ENCODE assay signal across 18 cellular contexts in the genomic region with DNA sequence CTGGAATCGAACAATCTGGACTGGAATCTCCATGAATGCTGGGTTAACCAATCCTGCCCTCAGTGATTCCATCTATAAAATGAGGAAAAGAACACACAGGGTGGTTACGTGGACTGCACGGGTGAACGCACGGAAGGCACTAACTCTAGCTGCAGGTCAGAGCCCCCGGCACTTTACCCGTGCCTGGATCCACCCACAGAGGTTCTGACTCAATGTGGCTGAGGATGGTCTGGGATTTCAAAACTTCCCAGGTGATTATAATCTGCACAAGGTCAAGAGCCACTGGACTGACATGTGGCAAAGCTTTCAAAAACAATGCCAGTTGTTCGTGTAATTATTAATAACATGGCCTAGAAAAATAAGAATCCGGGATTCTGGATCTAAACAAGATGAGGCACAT. TPM values are rescaled to one million over a fixed set of nuclear protein-coding genes. Genes with fewer than 3 reads are reported as not detected.
DNase-seq lines count a peak whose midpoint lies in the region; ATAC-seq and TF ChIP-seq lines count a peak whose summit lies in the region.
"Had no signal": no experiment of that assay in that cellular context is flagged by ENCODE, and none has a peak within 500 bp of the region (broad histone marks: within the 10 kb centered on the region; RNA-seq: fewer than 3 reads in every experiment).

No MANE protein-coding gene starts in this region.

- H3K27ac ChIP-seq in right lobe of liver = no peak overlapping the region
- H3K27ac ChIP-seq: RWPE1, SK-N-MC had no signal

- no peak for TF ChIP-seq POLR2A in right lobe of liver (IDR thresholded peaks at IDR 0.05)

- intact Hi-C loops in right lobe of liver (cut with DNase I) = no loop called here
- intact Hi-C loops in left colon (cut with DNase I, micrococcal nuclease) = no loop called here

- no peaks in the 10 kb centered on the region for H3K27me3 ChIP-seq in BE2C
- no peaks in the 10 kb centered on the region for H3K27me3 ChIP-seq in right lobe of liver

- peak in 3 of 4 donors; percentile 50 to 94 (median 78) for ATAC-seq in right lobe of liver
- no peak for ATAC-seq in left colon
- ATAC-seq: K562 had no signal

- no peak for TF ChIP-seq CTCF in BE2C (IDR thresholded peaks at IDR 0.05; ENCODE audit: low read depth, low read length)
- no peak for TF ChIP-seq CTCF in right lobe of liver (IDR thresholded peaks at IDR 0.05)

- peaks cover 12% of the 10 kb centered on the region for H3K27me3 Mint-ChIP-seq in activated naive CD4-positive, alpha-beta T cell treated with anti-CD3 and anti-CD28 coated beads, Interleukin-2, amount 10 ng/mL, durations not matched to agents 7 days and 5 days
- peaks cover 7% of the 10 kb centered on the region for H3K27me3 Mint-ChIP-seq in activated T-cell treated with anti-CD3 and anti-CD28 coated beads, Interleukin-2, amount 50 U/mL, for 24 hours
- peaks cover 2 to 10% (median 5%) of the 10 kb centered on the region in 3 donors for H3K27me3 Mint-ChIP-seq in immature natural killer cell (ENCODE audit: low read depth in 3 of 3)

- H3K4me1 ChIP-seq in BE2C (peaks cover 11% of the 10 kb centered on the region), right lobe of liver (no peaks in the 10 kb centered on the region)

- H3K4me3 Mint-ChIP-seq in activated naive CD4-positive, alpha-beta T cell treated with anti-CD3 and anti-CD28 coated beads, Interleukin-2, amount 10 ng/mL, durations not matched to agents 7 days and 5 days = no peak overlapping the region
- no peak overlapping the region for H3K4me3 Mint-ChIP-seq in activated T-cell treated with anti-CD3 and anti-CD28 coated beads, Interleukin-2, amount 50 U/mL, for 24 hours
- H3K4me3 Mint-ChIP-seq in immature natural killer cell = no peak overlapping the region
- H3K4me3 Mint-ChIP-seq: CD14-positive monocyte had no signal

- 47% methylated on average over 8 of the region's 9 CpGs for WGBS in right lobe of liver (ENCODE audit: insufficient coverage, low coverage, low lambda C conversion rate, missing lambda C conversion rate)

- H3K36me3 Mint-ChIP-seq in activated naive CD4-positive, alpha-beta T cell treated with anti-CD3 and anti-CD28 coated beads, Interleukin-2, amount 10 ng/mL, durations not matched to agents 7 days and 5 days = no peaks in the 10 kb centered on the region
- H3K36me3 Mint-ChIP-seq in activated T-cell treated with anti-CD3 and anti-CD28 coated beads, Interleukin-2, amount 50 U/mL, for 24 hours (ENCODE audit: low read depth) = no peaks in the 10 kb centered on the region
- no peaks in the 10 kb centered on the region for H3K36me3 Mint-ChIP-seq in immature natural killer cell
- H3K36me3 Mint-ChIP-seq: CD14-positive monocyte had no signal

- CTCF ChIA-PET in activated naive CD4-positive, alpha-beta T cell treated with anti-CD3 and anti-CD28 coated beads, Interleukin-2, amount 10 ng/mL, durations not matched to agents 7 days and 5 days (lab: Charles Lee) = no interaction called here

- DNase-seq in BE2C (peak; percentile 39), M059J (ENCODE audit: low read depth) (peak; percentile 52), glomerular visceral epithelial cell (ENCODE audit: extremely low spot score) (peak; percentile 69), right lobe of liver (no peak), left colon (no peak), immature natural killer cell (no peak)
- no peak for DNase-seq in activated naive CD4-positive, alpha-beta T cell treated with anti-CD3 and anti-CD28 coated beads, Interleukin-2, amount 10 ng/mL, durations not matched to agents 7 days and 5 days
- DNase-seq in activated T-cell treated with anti-CD3 and anti-CD28 coated beads, Interleukin-2, amount 50 U/mL, for 24 hours = no peak
- DNase-seq: NCI-H1105, NCI-H146, NCI-H2029, NCI-H2171, NCI-H526, SHP77 treated with DMSO at 0.1 percent for 48 hours had no signal

- H3K4me3 ChIP-seq in BE2C (ENCODE audit: low read depth, low read length) (no peak overlapping the region), right lobe of liver (no peak overlapping the region)
- H3K4me3 ChIP-seq: K562, SK-N-MC had no signal

- no peak overlapping the region for H3K27ac Mint-ChIP-seq in activated naive CD4-positive, alpha-beta T cell treated with anti-CD3 and anti-CD28 coated beads, Interleukin-2, amount 10 ng/mL, durations not matched to agents 7 days and 5 days
- no peak overlapping the region for H3K27ac Mint-ChIP-seq in activated T-cell treated with anti-CD3 and anti-CD28 coated beads, Interleukin-2, amount 50 U/mL, for 24 hours
- no peak overlapping the region for H3K27ac Mint-ChIP-seq in immature natural killer cell
- H3K27ac Mint-ChIP-seq: CD14-positive monocyte had no signal

- no peaks in the 10 kb centered on the region for H3K9me3 ChIP-seq in BE2C
- no peaks in the 10 kb centered on the region for H3K9me3 ChIP-seq in right lobe of liver

- H3K36me3 ChIP-seq in BE2C (no peaks in the 10 kb centered on the region), right lobe of liver (no peaks in the 10 kb centered on the region)

- H3K9me3 Mint-ChIP-seq in activated naive CD4-positive, alpha-beta T cell treated with anti-CD3 and anti-CD28 coated beads, Interleukin-2, amount 10 ng/mL, durations not matched to agents 7 days and 5 days = no peaks in the 10 kb centered on the region
- H3K9me3 Mint-ChIP-seq in activated T-cell treated with anti-CD3 and anti-CD28 coated beads, Interleukin-2, amount 50 U/mL, for 24 hours = peaks cover 9% of the 10 kb centered on the region
- H3K9me3 Mint-ChIP-seq in immature natural killer cell = no peaks in the 10 kb centered on the region

- no peaks in the 10 kb centered on the region for H3K4me1 Mint-ChIP-seq in activated naive CD4-positive, alpha-beta T cell treated with anti-CD3 and anti-CD28 coated beads, Interleukin-2, amount 10 ng/mL, durations not matched to agents 7 days and 5 days
- H3K4me1 Mint-ChIP-seq in activated T-cell treated with anti-CD3 and anti-CD28 coated beads, Interleukin-2, amount 50 U/mL, for 24 hours (ENCODE audit: low read depth) = peaks cover 2% of the 10 kb centered on the region
- H3K4me1 Mint-ChIP-seq in immature natural killer cell = no peaks in the 10 kb centered on the region

RNA-seq across cellular contexts. Expression of a gene that starts 29.2 kb away (rescaled TPM):
- polyA plus RNA-seq in BE2C (2012; ENCODE audit: insufficient read depth, insufficient read length, low read depth) = 13.2 TPM
- total RNA-seq in M059J (2014; rRNA removed; shearing (Covaris generic)) = 2.6 and 3.9 TPM in 2 replicates
- 1 to 10 TPM in 1 of 6 experiments, under 1 TPM in 5; 0.56 to 1.9 (median 0.68) TPM for total RNA-seq in right lobe of liver
- 1 to 10 TPM; 2.7 to 3.3 TPM for total RNA-seq in left colon
- polyA plus RNA-seq in immature natural killer cell = under 1 TPM in 1 of 3 donors, not detected in 2; 0.04 TPM

Comparison
In these comparisons a context has a peak if more than half of its experiments do, and no peak if none do; other contexts are left out.
1. DNase-seq: peak in BE2C (single experiment), M059J (single experiment) and glomerular visceral epithelial cell (single experiment); none in right lobe of liver (0 of 3), activated naive CD4-positive, alpha-beta T cell treated with anti-CD3 and anti-CD28 coated beads, Interleukin-2, amount 10 ng/mL, durations not matched to agents 7 days and 5 days (single experiment), left colon (0 of 2), activated T-cell treated with anti-CD3 and anti-CD28 coated beads, Interleukin-2, amount 50 U/mL, for 24 hours (single experiment) and immature natural killer cell (0 of 3).